Comparison of ENCODE assay signal across 26 cellular contexts in the genomic region with DNA sequence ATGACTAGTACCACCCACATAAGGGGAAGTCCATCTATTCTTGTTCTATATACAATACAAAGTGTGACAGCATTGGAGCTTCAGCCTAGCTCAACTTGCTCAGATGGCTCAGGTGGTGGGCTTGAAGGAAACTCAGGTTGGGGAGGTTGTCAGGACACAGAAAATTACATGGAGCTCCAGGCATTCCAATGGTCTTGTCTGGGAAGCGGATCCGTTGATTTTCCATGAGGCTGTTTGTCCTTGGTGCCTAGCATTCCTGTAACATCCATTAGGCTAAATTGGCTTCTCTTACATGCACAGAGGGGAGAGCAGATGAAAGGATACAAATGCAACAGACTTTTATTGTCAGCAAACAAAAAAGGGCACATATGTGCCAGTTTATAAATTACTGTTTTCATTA.
DNase-seq lines count a peak whose midpoint lies in the region; ATAC-seq, FAIRE-seq and TF ChIP-seq lines count a peak whose summit lies in the region.
"Had no signal": no experiment of that assay in that cellular context is flagged by ENCODE, and none has a peak within 500 bp of the region (broad histone marks: within the 10 kb centered on the region; RNA-seq: fewer than 3 reads in every experiment).

No MANE protein-coding gene starts in this region.

- H3K27ac ChIP-seq in VCaP, result peak overlapping the region; percentile 44
- no peak overlapping the region for H3K27ac ChIP-seq in CD4-positive, alpha-beta T cell (ENCODE audit: low read depth, low read length)
- H3K27ac ChIP-seq: A549, SJCRH30 had no signal

- no peaks in the 10 kb centered on the region for H3K27me3 ChIP-seq in CD4-positive, alpha-beta T cell (ENCODE audit: control insufficient read depth, insufficient read depth, low read length)
- H3K27me3 ChIP-seq: SJCRH30 had no signal

- no peaks in the 10 kb centered on the region for H3K4me1 Mint-ChIP-seq in activated T-helper 2 cell treated with anti-CD3 and anti-CD28 coated beads, Interferon-gamma antibody, Interleukin-2, Interleukin-4, amounts not matched to agents 10 μg/mL and 5 μg/mL and 100 μg/mL, durations not matched to agents 14 hours and 24 hours and 36 hours (ENCODE audit: low read depth)
- H3K4me1 Mint-ChIP-seq in Calu3 (ENCODE audit: low read depth, unreplicated experiment), result no peaks in the 10 kb centered on the region
- H3K4me1 Mint-ChIP-seq in CD4-positive, alpha-beta T cell (ENCODE audit: low read depth), result no peaks in the 10 kb centered on the region

- FAIRE-seq in HTR-8/SVneo (lab: Jason Lieb, UNC), result peak; percentile 62
- FAIRE-seq: A549, GM18507 had no signal

- intact Hi-C loops in activated T-helper 2 cell treated with anti-CD3 and anti-CD28 coated beads, Interferon-gamma antibody, Interleukin-2, Interleukin-4, amounts not matched to agents 10 μg/mL and 5 μg/mL and 100 μg/mL, durations not matched to agents 14 hours and 24 hours and 36 hours (cut with micrococcal nuclease), result no loop called here
- intact Hi-C loops in Calu3 (cut with micrococcal nuclease; ENCODE audit: unreplicated experiment), result loop anchor here (10.0 kb wide), 1 partner anchor 231 kb away; no protein-coding TSS in a partner anchor
- intact Hi-C loops in CD4-positive, alpha-beta T cell (cut with DNase I, micrococcal nuclease), result no loop called here

- no TSS peak for BruUV-seq in Calu3 (replicated peaks; lab: Mats Ljungman, UMichigan)

- no peaks in the 10 kb centered on the region for H3K9me3 Mint-ChIP-seq in activated T-helper 2 cell treated with anti-CD3 and anti-CD28 coated beads, Interferon-gamma antibody, Interleukin-2, Interleukin-4, amounts not matched to agents 10 μg/mL and 5 μg/mL and 100 μg/mL, durations not matched to agents 14 hours and 24 hours and 36 hours
- no peaks in the 10 kb centered on the region for H3K9me3 Mint-ChIP-seq in Calu3 (ENCODE audit: low read depth, unreplicated experiment)
- H3K9me3 Mint-ChIP-seq in CD4-positive, alpha-beta T cell, result no peaks in the 10 kb centered on the region
- H3K9me3 Mint-ChIP-seq: CD8-positive, alpha-beta T cell; H9 had no signal

- no peaks in the 10 kb centered on the region for H3K36me3 Mint-ChIP-seq in activated T-helper 2 cell treated with anti-CD3 and anti-CD28 coated beads, Interferon-gamma antibody, Interleukin-2, Interleukin-4, amounts not matched to agents 10 μg/mL and 5 μg/mL and 100 μg/mL, durations not matched to agents 14 hours and 24 hours and 36 hours (ENCODE audit: low read depth)
- H3K36me3 Mint-ChIP-seq in Calu3 (ENCODE audit: insufficient read depth, unreplicated experiment), result no peaks in the 10 kb centered on the region
- H3K36me3 Mint-ChIP-seq in CD4-positive, alpha-beta T cell (ENCODE audit: low read depth), result no peaks in the 10 kb centered on the region
- H3K36me3 Mint-ChIP-seq: CD8-positive, alpha-beta T cell had no signal

- TF ChIP-seq CTCF in VCaP (conservative IDR thresholded peaks at IDR 0.05) (no peak), Calu3 (IDR thresholded peaks at IDR 0.05; ENCODE audit: unreplicated experiment) (no peak)
- TF ChIP-seq CTCF in CD4-positive, alpha-beta T cell (IDR thresholded peaks at IDR 0.05), result no peak

- DNase-seq in ELF-1 (ENCODE audit: low read depth, low spot score), result peak; percentile 73
- no peak for DNase-seq in HTR-8/SVneo (ENCODE audit: insufficient read length, low spot score)
- DNase-seq in islet precursor cell, result peak; percentile 87
- no peak for DNase-seq in activated T-helper 2 cell treated with anti-CD3 and anti-CD28 coated beads, Interferon-gamma antibody, Interleukin-2, Interleukin-4, amounts not matched to agents 10 μg/mL and 5 μg/mL and 100 μg/mL, durations not matched to agents 14 hours and 24 hours and 36 hours (ENCODE audit: low spot score)
- no peak for DNase-seq in Calu3
- DNase-seq in CD4-positive, alpha-beta T cell, result no peak
- DNase-seq: C1 segment of cervical spinal cord; CD8-positive, alpha-beta T cell; DMS153; H9; HFFc6; KBM-7; MM.1S; NCI-H1092; NCI-H1417 treated with DMSO at 0.1 percent for 48 hours; NCI-H1694 treated with DMSO at 0.1 percent for 48 hours; NCI-H2081; NCI-H2227 treated with DMSO at 0.1 percent for 48 hours; NCI-H748 treated with DMSO at 0.1 percent for 48 hours; NK-92 treated with Interleukin-12 subunit alpha and Interleukin-12 subunit beta, amount 100 ng/mL, for 24 hours; PC-3; SJCRH30 had no signal

- H3K27ac Mint-ChIP-seq in activated T-helper 2 cell treated with anti-CD3 and anti-CD28 coated beads, Interferon-gamma antibody, Interleukin-2, Interleukin-4, amounts not matched to agents 10 μg/mL and 5 μg/mL and 100 μg/mL, durations not matched to agents 14 hours and 24 hours and 36 hours, result no peak overlapping the region
- H3K27ac Mint-ChIP-seq in Calu3 (ENCODE audit: unreplicated experiment), result no peak overlapping the region
- H3K27ac Mint-ChIP-seq in CD4-positive, alpha-beta T cell, result no peak overlapping the region
- H3K27ac Mint-ChIP-seq: CD8-positive, alpha-beta T cell; HFFc6 had no signal

- no peak for ATAC-seq in CD4-positive, alpha-beta T cell (ENCODE audit: poor library complexity)
- ATAC-seq: A549; CD8-positive, alpha-beta T cell; PC-3; Right ventricle myocardium inferior had no signal

- H3K9me3 ChIP-seq in CD4-positive, alpha-beta T cell (ENCODE audit: control insufficient read depth, low read length), result no peaks in the 10 kb centered on the region
- H3K9me3 ChIP-seq: A549, SJCRH30 had no signal

- CTCF ChIA-PET in Calu3 (lab: Charles Lee), result no interaction called here
- CTCF ChIA-PET in CD4-positive, alpha-beta T cell (lab: Charles Lee), result no interaction called here

- no peak overlapping the region for H3K4me3 Mint-ChIP-seq in activated T-helper 2 cell treated with anti-CD3 and anti-CD28 coated beads, Interferon-gamma antibody, Interleukin-2, Interleukin-4, amounts not matched to agents 10 μg/mL and 5 μg/mL and 100 μg/mL, durations not matched to agents 14 hours and 24 hours and 36 hours (ENCODE audit: low read depth)
- H3K4me3 Mint-ChIP-seq in Calu3 (ENCODE audit: low read depth, unreplicated experiment), result no peak overlapping the region
- no peak overlapping the region for H3K4me3 Mint-ChIP-seq in CD4-positive, alpha-beta T cell
- H3K4me3 Mint-ChIP-seq: CD8-positive, alpha-beta T cell; HFFc6 had no signal

- peaks cover 4% of the 10 kb centered on the region for H3K27me3 Mint-ChIP-seq in activated T-helper 2 cell treated with anti-CD3 and anti-CD28 coated beads, Interferon-gamma antibody, Interleukin-2, Interleukin-4, amounts not matched to agents 10 μg/mL and 5 μg/mL and 100 μg/mL, durations not matched to agents 14 hours and 24 hours and 36 hours (ENCODE audit: low read depth)
- H3K27me3 Mint-ChIP-seq in Calu3 (ENCODE audit: unreplicated experiment), result peaks cover 66% of the 10 kb centered on the region
- peaks cover 65% of the 10 kb centered on the region for H3K27me3 Mint-ChIP-seq in CD4-positive, alpha-beta T cell

- POLR2A ChIA-PET in CD4-positive, alpha-beta T cell (lab: Charles Lee), result no interaction called here

Comparison
In these comparisons a context has a peak if more than half of its experiments do, and no peak if none do; other contexts are left out.
1. DNase-seq: peak in ELF-1 (single experiment) and islet precursor cell (single experiment); none in HTR-8/SVneo (single experiment), activated T-helper 2 cell treated with anti-CD3 and anti-CD28 coated beads, Interferon-gamma antibody, Interleukin-2, Interleukin-4, amounts not matched to agents 10 μg/mL and 5 μg/mL and 100 μg/mL, durations not matched to agents 14 hours and 24 hours and 36 hours (single experiment), Calu3 (single experiment) and CD4-positive, alpha-beta T cell (0 of 10).